ENCODE assay signal across 8 cellular contexts in the genomic region with DNA sequence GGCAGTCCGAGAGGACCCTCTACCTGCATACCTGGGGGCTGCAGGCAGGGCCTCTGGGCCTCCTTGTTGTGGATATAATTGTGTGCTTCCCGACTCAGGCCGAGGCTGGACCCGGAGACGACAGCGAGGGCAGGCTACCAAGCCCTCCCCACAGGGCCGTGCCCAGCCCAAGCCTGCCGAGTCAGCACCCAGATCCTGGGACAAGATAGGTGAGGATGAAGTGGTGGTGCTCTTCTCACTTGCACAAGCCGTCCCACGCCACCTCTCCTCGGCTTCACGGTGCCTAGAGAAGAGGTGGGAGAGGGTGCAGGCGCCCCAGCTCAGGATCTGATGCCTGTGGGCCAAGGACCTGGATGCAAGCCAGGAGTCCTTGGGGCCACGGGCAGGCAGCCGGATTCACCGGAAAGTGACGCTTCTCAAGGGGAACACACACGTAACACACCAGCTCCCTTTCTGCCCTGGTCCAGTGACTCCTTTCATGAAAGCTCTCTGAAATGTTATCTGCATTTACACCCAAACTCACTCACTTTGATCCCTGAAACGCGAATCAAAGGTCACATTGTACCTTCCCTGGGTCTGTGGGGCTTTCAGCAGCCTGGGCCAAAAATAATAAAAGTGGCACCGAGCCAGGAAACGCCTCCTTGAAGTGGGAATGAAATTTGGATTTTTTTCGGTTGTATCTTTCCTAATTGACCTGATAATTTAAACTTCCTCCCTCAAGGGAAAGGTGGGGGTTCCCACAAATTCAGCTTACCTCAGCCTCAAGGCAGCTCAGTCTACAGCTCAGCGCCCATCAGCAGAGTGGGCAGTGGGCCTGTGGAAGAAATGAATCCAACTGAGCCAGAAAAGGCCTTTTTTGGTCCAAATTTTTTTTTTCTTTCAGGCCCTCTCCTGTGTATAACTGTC. TPM values are rescaled to one million over a fixed set of nuclear protein-coding genes. Genes with fewer than 3 reads are reported as not detected.
A peak's percentile ranks its signal among the peaks of the same experiment; 100 is the strongest.
DNase-seq lines count a peak whose midpoint lies in the region; ATAC-seq and TF ChIP-seq lines count a peak whose summit lies in the region.

No MANE protein-coding gene starts in this region.

- TF ChIP-seq EP300 in ovary (IDR thresholded peaks at IDR 0.05) = peak; percentile 2

- 5 to 7% (median 7%) methylated on average over 24 of the region's 24 CpGs for WGBS in ovary, 3 donors

- H3K27ac ChIP-seq in Peyer's patch (peak overlapping the region; percentile 92 to 95 (median 94)), ovary (peak overlapping the region; percentile 73 to 85)

- DNase-seq in CD14-positive monocyte (ENCODE audit: low spot score) (peak; percentile 65), GM19238 (ENCODE audit: insufficient read length, low spot score) (peak; percentile 56), Peyer's patch (peak; percentile 71 to 80 (median 73)), globus pallidus (ENCODE audit: low spot score) (peak; percentile 35), ovary (peak; percentile 70 to 77 (median 74)), ureter (ENCODE audit: low spot score) (peak; percentile 58)
- peak; percentile 45 for DNase-seq in activated effector memory CD4-positive, alpha-beta T cell treated with Interleukin-2 at 50 U/mL for 16 hours

- H3K27me3 ChIP-seq in Peyer's patch = no peaks in the 10 kb centered on the region
- no peaks in the 10 kb centered on the region for H3K27me3 ChIP-seq in ovary

- intact Hi-C loops in CD14-positive monocyte (cut with micrococcal nuclease) = loop anchor here (2.0 to 10.0 kb wide), 4 partner anchors 31 to 381 kb away; a partner anchor contains a TSS
- intact Hi-C loops in ovary (cut with DNase I) = no loop called here

- TF ChIP-seq POLR2A in Peyer's patch (IDR thresholded peaks at IDR 0.05) = no peak
- TF ChIP-seq POLR2A in ovary (IDR thresholded peaks at IDR 0.05) = no peak

- H3K36me3 Mint-ChIP-seq in CD14-positive monocyte = peaks cover 9 to 14% of the 10 kb centered on the region in 2 donors

- ATAC-seq in HG03460 (IDR thresholded peaks at IDR 0.05; ENCODE audit: unreplicated experiment) = peak; percentile 26

- H3K9me3 ChIP-seq in Peyer's patch (no peaks in the 10 kb centered on the region), ovary (no peaks in the 10 kb centered on the region)

- peaks cover 30% of the 10 kb centered on the region for H3K4me1 Mint-ChIP-seq in CD14-positive monocyte

- peaks cover 0 to 2% (median 1%) of the 10 kb centered on the region in 3 donors for H3K27me3 Mint-ChIP-seq in CD14-positive monocyte (ENCODE audit: low read depth in 3 of 3)

- peaks cover 5 to 26% (median 14%) of the 10 kb centered on the region in 4 donors for H3K4me1 ChIP-seq in Peyer's patch
- H3K4me1 ChIP-seq in ovary (ENCODE audit: insufficient read depth) = peaks cover 12% of the 10 kb centered on the region

- H3K36me3 ChIP-seq in Peyer's patch (peaks cover 0 to 15% (median 0%) of the 10 kb centered on the region in 3 donors), ovary (no peaks in the 10 kb centered on the region)

- TF ChIP-seq CTCF in CD14-positive monocyte (IDR thresholded peaks at IDR 0.05) (no peak), Peyer's patch (IDR thresholded peaks at IDR 0.05) (no peak), ovary (IDR thresholded peaks at IDR 0.05) (no peak)

- H3K9me3 Mint-ChIP-seq in CD14-positive monocyte = peaks cover 0 to 2% (median 0%) of the 10 kb centered on the region in 7 donors

- H3K4me3 ChIP-seq in Peyer's patch (peak overlapping the region; percentile 80 to 91 (median 84)), ovary (peak overlapping the region; percentile 92)

- peak overlapping the region; percentile 86 to 93 for H3K4me3 Mint-ChIP-seq in CD14-positive monocyte

- peak overlapping the region; percentile 84 to 94 (median 92) for H3K27ac Mint-ChIP-seq in CD14-positive monocyte

RNA-seq across cellular contexts. Expression of a gene that starts 1.1 kb away (rescaled TPM):
- 1 to 10 TPM; 4.8 to 6.0 TPM for polyA plus RNA-seq in CD14-positive monocyte
- 1 to 10 TPM; 3.1 to 6.6 (median 4.9) TPM for total RNA-seq in Peyer's patch
- total RNA-seq in ovary = 10 to 100 TPM in 2 of 7 donors, 1 to 10 TPM in 5; 3.1 to 14.9 (median 6.0) TPM
- polyA plus RNA-seq in ovary = 1 to 10 TPM in 1 of 2 donors, not detected in 1; 5.1 TPM
- 6.0 TPM for total RNA-seq in ureter

RNA-seq across cellular contexts. Expression of a gene that starts 1.1 kb away (rescaled TPM):
- 1 to 10 TPM; 1.4 to 1.5 TPM for polyA plus RNA-seq in CD14-positive monocyte
- 10 to 100 TPM in 3 of 4 donors, 1 to 10 TPM in 1; 2.5 to 26.1 (median 22.8) TPM for total RNA-seq in Peyer's patch
- 10 to 100 TPM in 6 of 7 donors, 1 to 10 TPM in 1; 9.1 to 54.3 (median 16.7) TPM for total RNA-seq in ovary
- 1 to 10 TPM; 7.1 to 7.3 TPM for polyA plus RNA-seq in ovary
- total RNA-seq in ureter = 28.6 TPM

Comparison
In these comparisons a context has a peak if more than half of its experiments do, and no peak if none do; other contexts are left out.
1. Peak in every context shown above with its lines: DNase-seq, ATAC-seq, H3K4me3 ChIP-seq and H3K27ac ChIP-seq.
2. intact Hi-C loops: an anchor here in CD14-positive monocyte (2.0 to 10.0 kb wide); none called in ovary.